8 cellular contexts compared by ENCODE assay signal in genomic region chr3:101561630-101562328, GRCh38. TPM values are rescaled to one million over a fixed set of nuclear protein-coding genes. Genes with fewer than 3 reads are reported as not detected.
A peak's percentile ranks its signal among the peaks of the same experiment; 100 is the strongest.
DNase-seq lines count a peak whose midpoint lies in the region; ATAC-seq and TF ChIP-seq lines count a peak whose summit lies in the region.

TRMT10C (plus strand) TSS chr3:101561868; CDS start chr3:101564782, 2,914 bp downstream.

- H3K27ac Mint-ChIP-seq in natural killer cell treated with Interleukin-12 subunit alpha and Interleukin-12 subunit beta and Interleukin-15 and Interleukin-18, amount 100 ng/mL, for 72 hours = peak within 1 kb of the TSS; percentile 87 to 90

- H3K36me3 Mint-ChIP-seq in natural killer cell treated with Interleukin-12 subunit alpha and Interleukin-12 subunit beta and Interleukin-15 and Interleukin-18, amount 100 ng/mL, for 72 hours = peaks cover 23% of the 10 kb centered on the region

- H3K4me3 ChIP-seq in LNCaP clone FGC (ENCODE audit: low read depth, low read length) (peak within 1 kb of the TSS; percentile 98), fibroblast of pulmonary artery (replicated peaks; ENCODE audit: low read depth, low read length) (peak within 1 kb of the TSS; percentile 86)

- no peaks in the 10 kb centered on the region for H3K9me3 Mint-ChIP-seq in natural killer cell treated with Interleukin-12 subunit alpha and Interleukin-12 subunit beta and Interleukin-15 and Interleukin-18, amount 100 ng/mL, for 72 hours

- DNase-seq in EH (ENCODE audit: low read depth) = peak; percentile 94
- peak; percentile 52 for DNase-seq in GOT3 (lab: John Stamatoyannopoulos, UW)
- peak; percentile 83 for DNase-seq in LNCaP clone FGC (ENCODE audit: low read depth)
- DNase-seq in activated T-helper 9 cell treated with anti-CD3 and anti-CD28 coated beads, Interleukin-2, amount 50 U/mL, for 16 hours (ENCODE audit: low read depth) = peak; percentile 87
- DNase-seq in fibroblast of pulmonary artery (ENCODE audit: low read depth) = peak; percentile 95
- peak; percentile 92 for DNase-seq in natural killer cell treated with Interleukin-12 subunit alpha and Interleukin-12 subunit beta and Interleukin-15 and Interleukin-18, amount 100 ng/mL, for 72 hours (ENCODE audit: low spot score)
- peak; percentile 93 for DNase-seq in stimulated activated naive CD8-positive, alpha-beta T cell treated with anti-CD3 and anti-CD28 coated beads, Interleukin-15, Interleukin-2, amounts not matched to agents 100 U/mL and 50 U/mL, for 24 hours

- peak; percentile 93 for TF ChIP-seq POLR2A in Raji (IDR thresholded peaks at IDR 0.05; ENCODE audit: insufficient read depth, low read depth, low read length)

- H3K4me3 Mint-ChIP-seq in natural killer cell treated with Interleukin-12 subunit alpha and Interleukin-12 subunit beta and Interleukin-15 and Interleukin-18, amount 100 ng/mL, for 72 hours = peak within 1 kb of the TSS; percentile 95

- ATAC-seq in natural killer cell treated with Interleukin-12 subunit alpha and Interleukin-12 subunit beta and Interleukin-15 and Interleukin-18, amount 100 ng/mL, for 72 hours = peak; percentile 99
- ATAC-seq in stimulated activated naive CD8-positive, alpha-beta T cell treated with anti-CD3 and anti-CD28 coated beads, Interleukin-15, Interleukin-2, amounts not matched to agents 100 U/mL and 50 U/mL, for 24 hours = peak; percentile 99

- peaks cover 8 to 10% of the 10 kb centered on the region in 2 donors for H3K27me3 Mint-ChIP-seq in natural killer cell treated with Interleukin-12 subunit alpha and Interleukin-12 subunit beta and Interleukin-15 and Interleukin-18, amount 100 ng/mL, for 72 hours

- no peak for TF ChIP-seq CTCF in LNCaP clone FGC (IDR thresholded peaks at IDR 0.05; ENCODE audit: control insufficient read depth, extremely low read depth, insufficient read depth)
- TF ChIP-seq CTCF in fibroblast of pulmonary artery (IDR thresholded peaks at IDR 0.05; ENCODE audit: low read length, missing control alignments) = no peak

- H3K4me1 Mint-ChIP-seq in natural killer cell treated with Interleukin-12 subunit alpha and Interleukin-12 subunit beta and Interleukin-15 and Interleukin-18, amount 100 ng/mL, for 72 hours (ENCODE audit: low read depth in 2 of 2) = peaks cover 19 to 28% of the 10 kb centered on the region in 2 donors

RNA-seq across cellular contexts. Expression of gene TRMT10C, which starts in this region (rescaled TPM):
- total RNA-seq in natural killer cell treated with Interleukin-12 subunit alpha and Interleukin-12 subunit beta and Interleukin-15 and Interleukin-18, amount 100 ng/mL, for 72 hours = 10 to 100 TPM; 29.7 to 43.5 TPM

Comparison
In these comparisons a context has a peak if more than half of its experiments do, and no peak if none do; other contexts are left out.
1. Peak in every context shown above with its lines: DNase-seq, ATAC-seq and H3K4me3 ChIP-seq.